11 cellular contexts compared by ENCODE assay signal in the genomic region with DNA sequence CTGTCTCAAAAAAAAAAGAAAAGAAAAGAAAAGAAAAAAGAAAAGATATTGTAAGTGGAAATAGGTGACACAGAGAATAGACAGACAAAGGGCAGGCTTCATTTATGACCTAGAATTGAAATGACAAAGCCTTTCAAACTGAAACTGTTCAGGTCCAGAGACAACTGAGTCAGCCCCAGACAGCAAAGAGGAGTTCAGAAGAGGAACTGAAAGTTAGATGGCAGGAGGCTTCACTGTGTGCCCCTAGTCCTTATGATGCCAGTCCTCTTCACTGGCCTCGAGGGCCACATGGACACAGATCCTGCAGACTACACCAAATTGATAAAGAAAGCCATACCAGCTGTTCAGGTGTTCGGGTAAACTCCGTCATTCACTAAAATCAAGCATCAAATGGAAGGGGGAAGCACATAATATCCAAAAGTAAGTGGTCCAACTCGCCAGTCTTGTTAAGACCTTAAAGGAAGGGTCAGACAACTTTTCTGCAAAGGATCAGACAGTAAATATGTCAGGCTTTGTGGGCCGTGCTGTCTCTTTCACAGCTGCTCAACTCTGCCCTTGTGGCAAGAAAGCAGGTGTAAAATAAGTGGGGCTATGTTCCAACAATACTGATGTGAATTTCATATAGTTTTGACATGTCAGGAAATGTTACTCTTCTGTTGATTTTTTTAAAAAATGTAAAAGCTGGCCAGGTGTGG.
A peak's percentile ranks its signal among the peaks of the same experiment; 100 is the strongest.
DNase-seq lines count a peak whose midpoint lies in the region; ATAC-seq lines count a peak whose summit lies in the region.
"Had no signal": no experiment of that assay in that cellular context is flagged by ENCODE, and none has a peak within 500 bp of the region (broad histone marks: within the 10 kb centered on the region; RNA-seq: fewer than 3 reads in every experiment).

No MANE protein-coding gene starts in this region.

- DNase-seq in activated CD4-positive, CD25-positive, alpha-beta regulatory T cell treated with anti-CD3 and anti-CD28 coated beads, Interleukin-2, amount 50 U/mL, for 72 hours = no peak
- peak; percentile 56 for DNase-seq in germinal center (ENCODE audit: low spot score)
- no peak for DNase-seq in central memory CD4-positive, alpha-beta T cell
- no peak for DNase-seq in NCI-H510A treated with DMSO at 0.1 percent for 48 hours (lab: John Stamatoyannopoulos, UW)
- DNase-seq in NCI-H2171 (lab: John Stamatoyannopoulos, UW) = no peak
- DNase-seq: GF-D8; NK-92 treated with Interleukin-12 subunit alpha and Interleukin-12 subunit beta, amount 100 ng/mL, for 24 hours; WERI-Rb-1 had no signal

- peak; percentile 68 to 89 for ATAC-seq in activated CD4-positive, CD25-positive, alpha-beta regulatory T cell treated with anti-CD3 and anti-CD28 coated beads, Interleukin-2, amount 50 U/mL, for 24 hours
- ATAC-seq in GM21528 (IDR thresholded peaks at IDR 0.05; ENCODE audit: low FRiP score, unreplicated experiment) (peak; percentile 95), HG03159 (IDR thresholded peaks at IDR 0.05; ENCODE audit: unreplicated experiment) (peak; percentile 97)
